ENCODE assay signal across 8 cellular contexts in genomic region chr19:38851622-38852230, GRCh38. TPM values are rescaled to one million over a fixed set of nuclear protein-coding genes. Genes with fewer than 3 reads are reported as not detected.
DNase-seq lines count a peak whose midpoint lies in the region; ATAC-seq and TF ChIP-seq lines count a peak whose summit lies in the region.

No MANE protein-coding gene starts in this region.

- intact Hi-C loops in left lung (cut with DNase I), result no loop called here

- H3K36me3 Mint-ChIP-seq in activated CD4-positive, alpha-beta T cell treated with anti-CD3 and anti-CD28 coated beads, Interleukin-2, amount 10 ng/mL, durations not matched to agents 7 days and 5 days (ENCODE audit: low read depth), result peaks cover 23% of the 10 kb centered on the region

- H3K27me3 ChIP-seq in left lung, result no peaks in the 10 kb centered on the region

- peak overlapping the region; percentile 100 for H3K27ac Mint-ChIP-seq in activated CD4-positive, alpha-beta T cell treated with anti-CD3 and anti-CD28 coated beads, Interleukin-2, amount 10 ng/mL, durations not matched to agents 7 days and 5 days

- no peak for TF ChIP-seq CTCF in left lung (IDR thresholded peaks at IDR 0.05)

- DNase-seq in GM03348 (ENCODE audit: low spot score) (peak; percentile 93), NCI-H526 (lab: John Stamatoyannopoulos, UW) (peak; percentile 54 to 98), cortex of kidney (lab: John Stamatoyannopoulos, UW) (peak; percentile 81), left lung (peak; percentile 95 to 98)
- peak; percentile 93 for DNase-seq in activated CD4-positive, alpha-beta T cell treated with anti-CD3 and anti-CD28 coated beads, Interleukin-2, amount 10 ng/mL, durations not matched to agents 7 days and 5 days
- DNase-seq in stimulated activated CD4-positive, alpha-beta T cell treated with anti-CD3 and anti-CD28 coated beads, Interleukin-1b, Interleukin-23, amount 100 ng/mL, for 48 hours, result peak; percentile 92

- peak overlapping the region; percentile 70 to 71 for H3K4me3 ChIP-seq in left lung

- H3K4me3 Mint-ChIP-seq in activated CD4-positive, alpha-beta T cell treated with anti-CD3 and anti-CD28 coated beads, Interleukin-2, amount 10 ng/mL, durations not matched to agents 7 days and 5 days, result peak overlapping the region; percentile 94

- H3K9me3 ChIP-seq in left lung, result no peaks in the 10 kb centered on the region

- peaks cover 44% of the 10 kb centered on the region for H3K4me1 Mint-ChIP-seq in activated CD4-positive, alpha-beta T cell treated with anti-CD3 and anti-CD28 coated beads, Interleukin-2, amount 10 ng/mL, durations not matched to agents 7 days and 5 days

- H3K4me1 ChIP-seq in left lung, result peaks cover 20 to 39% of the 10 kb centered on the region in 2 donors

- H3K27ac ChIP-seq in left lung, result peak overlapping the region; percentile 99 to 100

- H3K27me3 Mint-ChIP-seq in activated CD4-positive, alpha-beta T cell treated with anti-CD3 and anti-CD28 coated beads, Interleukin-2, amount 10 ng/mL, durations not matched to agents 7 days and 5 days, result no peaks in the 10 kb centered on the region

- POLR2A ChIA-PET in activated CD4-positive, alpha-beta T cell treated with anti-CD3 and anti-CD28 coated beads, Interleukin-2, amount 10 ng/mL, durations not matched to agents 7 days and 5 days (lab: Charles Lee), result interaction anchor here (0.6 kb wide), 2 partner anchors 456 to 552 kb away, joined by 3 read pairs; no protein-coding TSS in a partner anchor

- H3K36me3 ChIP-seq in left lung, result peaks cover 4 to 12% of the 10 kb centered on the region in 2 donors

- H3K9me3 Mint-ChIP-seq in activated CD4-positive, alpha-beta T cell treated with anti-CD3 and anti-CD28 coated beads, Interleukin-2, amount 10 ng/mL, durations not matched to agents 7 days and 5 days, result no peaks in the 10 kb centered on the region

- CTCF ChIA-PET in activated CD4-positive, alpha-beta T cell treated with anti-CD3 and anti-CD28 coated beads, Interleukin-2, amount 10 ng/mL, durations not matched to agents 7 days and 5 days (lab: Charles Lee), result interaction anchor here (0.6 to 2.6 kb wide), 3 partner anchors 11 to 222 kb away, joined by 3 to 11 read pairs (median 5); no protein-coding TSS in a partner anchor

- ATAC-seq in HG03354 (IDR thresholded peaks at IDR 0.05; ENCODE audit: poor library complexity, severe bottlenecking, unreplicated experiment), result peak; percentile 21
- peak; percentile 62 for ATAC-seq in left lung
- ATAC-seq in GM19452 (IDR thresholded peaks at IDR 0.05; ENCODE audit: unreplicated experiment), result no peak

RNA-seq across cellular contexts. Expression of gene HNRNPL, which starts 1.9 kb away (rescaled TPM):
- 100 to 1,000 TPM; 517 to 535 TPM for total RNA-seq in activated CD4-positive, alpha-beta T cell treated with anti-CD3 and anti-CD28 coated beads, Interleukin-2, amount 10 ng/mL, durations not matched to agents 7 days and 5 days
- total RNA-seq in left lung, result 100 to 1,000 TPM; 252 to 321 TPM

RNA-seq across cellular contexts. Expression of gene ECH1, which starts 20.1 kb away (rescaled TPM):
- 100 to 1,000 TPM; 143 to 144 TPM for total RNA-seq in activated CD4-positive, alpha-beta T cell treated with anti-CD3 and anti-CD28 coated beads, Interleukin-2, amount 10 ng/mL, durations not matched to agents 7 days and 5 days
- 100 to 1,000 TPM; 154 to 185 TPM for total RNA-seq in left lung

RNA-seq across cellular contexts. Expression of gene RINL, which starts 26.3 kb away (rescaled TPM):
- total RNA-seq in activated CD4-positive, alpha-beta T cell treated with anti-CD3 and anti-CD28 coated beads, Interleukin-2, amount 10 ng/mL, durations not matched to agents 7 days and 5 days, result 10 to 100 TPM; 65.0 to 66.9 TPM
- 10 to 100 TPM in 1 of 2 donors, 1 to 10 TPM in 1; 8.6 to 10.8 TPM for total RNA-seq in left lung

RNA-seq across cellular contexts. Expression of gene LGALS4, which starts 39.0 kb away (rescaled TPM):
- total RNA-seq in activated CD4-positive, alpha-beta T cell treated with anti-CD3 and anti-CD28 coated beads, Interleukin-2, amount 10 ng/mL, durations not matched to agents 7 days and 5 days, result 1 to 10 TPM; 2.1 to 2.3 TPM
- 1 to 10 TPM in 1 of 2 donors, under 1 TPM in 1; 0.64 to 1.5 TPM for total RNA-seq in left lung

RNA-seq across cellular contexts. Expression of gene SIRT2, which starts 47.7 kb away (rescaled TPM):
- total RNA-seq in activated CD4-positive, alpha-beta T cell treated with anti-CD3 and anti-CD28 coated beads, Interleukin-2, amount 10 ng/mL, durations not matched to agents 7 days and 5 days, result 10 to 100 TPM; 45.2 to 47.1 TPM
- total RNA-seq in left lung, result 10 to 100 TPM; 52.1 to 53.9 TPM

Comparison
In these comparisons a context has a peak if more than half of its experiments do, and no peak if none do; other contexts are left out.
1. RNA of gene RINL, which starts 26.3 kb away (total RNA-seq): 65.0 to 66.9 TPM in activated CD4-positive, alpha-beta T cell treated with anti-CD3 and anti-CD28 coated beads, Interleukin-2, amount 10 ng/mL, durations not matched to agents 7 days and 5 days; 8.6 to 10.8 TPM in left lung; every median in the first group is over 4 times any median in the second.
2. Peak in every context shown above with its lines, with median percentiles within 50 percentile points of each other: DNase-seq.